11 cellular contexts compared by ENCODE assay signal in the genomic region with DNA sequence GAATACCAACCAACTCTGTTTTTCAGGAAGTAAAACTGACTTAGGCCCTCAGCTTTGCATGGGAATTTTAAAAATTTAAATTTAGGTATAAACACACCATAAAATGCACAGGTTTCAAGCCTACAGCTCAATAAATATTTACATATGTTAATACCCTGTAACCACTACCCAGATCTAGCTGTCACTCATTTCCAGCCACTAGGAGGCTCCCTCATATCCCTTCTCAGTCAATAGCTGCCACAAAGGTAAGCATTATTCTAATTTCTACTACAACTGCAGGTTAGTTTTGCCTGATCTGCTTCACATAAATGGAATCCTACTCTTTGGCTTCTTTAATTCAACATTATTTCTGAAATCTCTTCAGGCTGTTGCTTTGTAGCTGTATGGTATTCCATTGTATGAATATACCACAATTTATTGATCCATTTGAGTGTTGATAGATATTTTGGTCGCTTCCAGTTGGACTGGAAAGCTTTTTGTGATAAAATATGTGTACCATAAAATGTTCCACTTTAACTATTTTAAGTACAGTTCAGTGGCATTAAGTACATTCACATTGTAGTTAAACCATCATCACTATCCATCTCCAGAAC. TPM values are rescaled to one million over a fixed set of nuclear protein-coding genes. Genes with fewer than 3 reads are reported as not detected.
A peak's percentile ranks its signal among the peaks of the same experiment; 100 is the strongest.
DNase-seq lines count a peak whose midpoint lies in the region; ATAC-seq and TF ChIP-seq lines count a peak whose summit lies in the region.
"Had no signal": no experiment of that assay in that cellular context is flagged by ENCODE, and none has a peak within 500 bp of the region (broad histone marks: within the 10 kb centered on the region; RNA-seq: fewer than 3 reads in every experiment).

No MANE protein-coding gene starts in this region.

- peaks cover 8% of the 10 kb centered on the region for H3K9me3 Mint-ChIP-seq in chondrocyte (ENCODE audit: low read depth)

- H3K4me3 Mint-ChIP-seq in chondrocyte (ENCODE audit: unreplicated experiment): no peak overlapping the region
- H3K4me3 Mint-ChIP-seq: activated B cell treated with CpG ODN at 0.5 μM for 24 hours had no signal

- no peak overlapping the region for H3K27ac ChIP-seq in KMS-11
- H3K27ac ChIP-seq: BLaER1, neutrophil had no signal

- no peaks in the 10 kb centered on the region for H4K20me1 ChIP-seq in KMS-11 (ENCODE audit: insufficient read depth)
- H4K20me1 ChIP-seq: BLaER1 had no signal

- H3K27me3 Mint-ChIP-seq in chondrocyte (ENCODE audit: low read depth): no peaks in the 10 kb centered on the region
- H3K27me3 Mint-ChIP-seq: activated B cell treated with CpG ODN at 0.5 μM for 24 hours had no signal

- H3K79me2 ChIP-seq in KMS-11 (ENCODE audit: insufficient read depth, low read depth): no peaks in the 10 kb centered on the region

- no peak overlapping the region for H2AFZ ChIP-seq in KMS-11 (ENCODE audit: low read depth)

- H3K36me3 Mint-ChIP-seq in chondrocyte (ENCODE audit: low read depth): no peaks in the 10 kb centered on the region

- no peaks in the 10 kb centered on the region for H3K4me1 Mint-ChIP-seq in chondrocyte (ENCODE audit: low read depth)
- H3K4me1 Mint-ChIP-seq: activated B cell treated with CpG ODN at 0.5 μM for 24 hours had no signal

- DNase-seq in NCI-H510A treated with DMSO at 0.1 percent for 48 hours (lab: John Stamatoyannopoulos, UW) (peak; percentile 13), NCI-H510A (lab: John Stamatoyannopoulos, UW) (no peak), chondrocyte (ENCODE audit: low spot score) (no peak), retinal pigment epithelial cell (ENCODE audit: low read depth) (no peak), cerebellum (ENCODE audit: low spot score) (no peak)
- no peak for DNase-seq in activated T-cell treated with anti-CD3 and anti-CD28 coated beads, Interleukin-2, amount 50 U/mL, for 1 hour
- DNase-seq: activated B cell treated with CpG ODN at 0.5 μM for 24 hours had no signal

- no peak overlapping the region for H3K4me2 ChIP-seq in KMS-11
- H3K4me2 ChIP-seq: BLaER1 had no signal

- no peak overlapping the region for H3K27ac Mint-ChIP-seq in chondrocyte (ENCODE audit: unreplicated experiment)
- H3K27ac Mint-ChIP-seq: activated B cell treated with CpG ODN at 0.5 μM for 24 hours had no signal

- H3K27me3 ChIP-seq in KMS-11 (ENCODE audit: insufficient read depth, low read depth): no peaks in the 10 kb centered on the region
- H3K27me3 ChIP-seq: BLaER1, neutrophil had no signal

- no peaks in the 10 kb centered on the region for H3K36me3 ChIP-seq in KMS-11 (ENCODE audit: insufficient read depth)
- H3K36me3 ChIP-seq: BLaER1, neutrophil had no signal

- H3K4me1 ChIP-seq in KMS-11 (ENCODE audit: low read depth, poor library complexity, severe bottlenecking): no peaks in the 10 kb centered on the region
- H3K4me1 ChIP-seq: BLaER1 had no signal

- H3K4me3 ChIP-seq in KMS-11 (IDR thresholded peaks at IDR 0.05; ENCODE audit: insufficient read depth, low read depth, low read length) (no peak overlapping the region), retinal pigment epithelial cell (ENCODE audit: low read length) (no peak overlapping the region)
- H3K4me3 ChIP-seq: BLaER1 had no signal

- ATAC-seq in HG02763 (IDR thresholded peaks at IDR 0.05; ENCODE audit: unreplicated experiment): no peak

- TF ChIP-seq CTCF in KMS-11 (conservative IDR thresholded peaks at IDR 0.05; ENCODE audit: low read depth, low read length): peak; percentile 40; the same call in 1 of the 2 replicates
- TF ChIP-seq CTCF in chondrocyte (IDR thresholded peaks at IDR 0.05): peak; percentile 74
- TF ChIP-seq CTCF in retinal pigment epithelial cell (conservative IDR thresholded peaks at IDR 0.05; ENCODE audit: low read depth, low read length): peak; percentile 76

- no peak overlapping the region for H3K9ac ChIP-seq in KMS-11
- H3K9ac ChIP-seq: BLaER1 had no signal

RNA-seq across cellular contexts. Expression of a gene that starts 32.5 kb away (rescaled TPM):
- total RNA-seq in chondrocyte (not detected in 3 replicates), cerebellum (0.73 TPM)
- total RNA-seq: activated B cell treated with CpG ODN at 0.5 μM for 24 hours had no signal
